Comparison of ENCODE assay signal across 8 cellular contexts in genomic region chr21:34885636-34886553, GRCh38.
DNase-seq lines count a peak whose midpoint lies in the region; ATAC-seq and TF ChIP-seq lines count a peak whose summit lies in the region.

No MANE protein-coding gene starts in this region.

- H2AK5ac ChIP-seq in IMR-90 (ENCODE audit: low read depth, low read length) = peak overlapping the region; percentile 72

- POLR2A ChIA-PET in IMR-90 (lab: Charles Lee; ENCODE audit: unreplicated experiment) = interaction anchor here (0.6 to 3.0 kb wide), 4 partner anchors 140 to 730 kb away, joined by 3 to 12 read pairs (median 4); no protein-coding TSS in a partner anchor

- no peak for DNase-seq in IMR-90
- peak; percentile 45 for DNase-seq in adipocyte (ENCODE audit: low read depth)
- peak; percentile 63 for DNase-seq in left kidney (ENCODE audit: low read depth, low spot score)
- no peak for DNase-seq in NCI-H2171 treated with DMSO at 0.1 percent for 48 hours (lab: John Stamatoyannopoulos, UW)
- DNase-seq in HPDE6-E6E7 (ENCODE audit: extremely low spot score) = no peak

- H3K9ac ChIP-seq in BLaER1 = peak overlapping the region; percentile 90
- H3K9ac ChIP-seq in IMR-90 (ENCODE audit: low read depth, low read length) = peak overlapping the region; percentile 100
- peak overlapping the region; percentile 100 for H3K9ac ChIP-seq in adipocyte (ENCODE audit: low read length)

- WGBS in IMR-90 (ENCODE audit: extremely low coverage in 2 of 2, insufficient read length in 1 of 2), 2 experiments = no CpG with 5 or more reads among the region's 29 CpGs
- 14% methylated on average over 29 of the region's 29 CpGs for WGBS in thymus

- H3K4me2 ChIP-seq in BLaER1 (peak overlapping the region; percentile 90), IMR-90 (ENCODE audit: low read depth, low read length) (peak overlapping the region; percentile 93)

- H3K9me3 ChIP-seq in BLaER1 (no peaks in the 10 kb centered on the region), IMR-90 (ENCODE audit: control insufficient read depth, insufficient read depth, low read length) (no peaks in the 10 kb centered on the region), adipocyte (ENCODE audit: control insufficient read depth, low read length) (no peaks in the 10 kb centered on the region), thymus (ENCODE audit: control insufficient read depth) (no peaks in the 10 kb centered on the region)

- peak overlapping the region; percentile 85 for H3K14ac ChIP-seq in IMR-90 (replicated peaks; ENCODE audit: low read depth, low read length)

- intact Hi-C loops in IMR-90 (cut with micrococcal nuclease) = loop anchor here (5.0 kb wide), 4 partner anchors 84 to 1141 kb away; no protein-coding TSS in a partner anchor

- BruUV-seq in IMR-90 (replicated peaks; lab: Mats Ljungman, UMichigan) = TSS peak; percentile 4

- peaks cover 100% of the 10 kb centered on the region for H4K20me1 ChIP-seq in BLaER1
- H4K20me1 ChIP-seq in IMR-90 (ENCODE audit: insufficient read depth, low read length) = peaks cover 36% of the 10 kb centered on the region

- H3K4me1 ChIP-seq in BLaER1 = peaks cover 39% of the 10 kb centered on the region
- H3K4me1 ChIP-seq in IMR-90 (ENCODE audit: control insufficient read depth, insufficient read depth, low read length) = no peaks in the 10 kb centered on the region; the same call in 1 of the 2 replicates
- peaks cover 24% of the 10 kb centered on the region for H3K4me1 ChIP-seq in adipocyte (ENCODE audit: control insufficient read depth, insufficient read depth, low read length)
- H3K4me1 ChIP-seq in thymus (ENCODE audit: control insufficient read depth, insufficient read depth, low read length) = peaks cover 19% of the 10 kb centered on the region

- peak overlapping the region; percentile 95 for H3K18ac ChIP-seq in IMR-90 (ENCODE audit: low read depth, low read length)

- peak overlapping the region; percentile 74 for H4K8ac ChIP-seq in IMR-90 (ENCODE audit: low read depth in 2 of 2, low read length in 2 of 2)

- no peak for TF ChIP-seq RAD21 in IMR-90 (IDR thresholded peaks at IDR 0.05; ENCODE audit: low read length)

- H2BK5ac ChIP-seq in IMR-90 (ENCODE audit: low read depth, low read length, poor library complexity, severe bottlenecking) = peak overlapping the region; percentile 97

- H2BK20ac ChIP-seq in IMR-90 (ENCODE audit: low read depth, low read length) = peak overlapping the region; percentile 70

- H3K23ac ChIP-seq in IMR-90 (ENCODE audit: low read depth, low read length) = peak overlapping the region; percentile 98

- peak overlapping the region; percentile 43; the same call in 2 of the 3 replicates for H2BK15ac ChIP-seq in IMR-90 (ENCODE audit: low read depth, low read length)

- CTCF ChIA-PET in IMR-90 (lab: Yijun Ruan, JAX) = interaction anchor here (1.0 to 2.0 kb wide), 2 partner anchors 74 to 140 kb away, joined by 4 to 9 read pairs; no protein-coding TSS in a partner anchor

- H3K27me3 ChIP-seq in BLaER1 (no peaks in the 10 kb centered on the region), IMR-90 (ENCODE audit: control insufficient read depth, insufficient read depth, low read length) (no peaks in the 10 kb centered on the region), adipocyte (replicated peaks; ENCODE audit: control insufficient read depth, insufficient read depth, low read length) (no peaks in the 10 kb centered on the region), thymus (ENCODE audit: control insufficient read depth, insufficient read depth) (no peaks in the 10 kb centered on the region)

- H4K5ac ChIP-seq in IMR-90 (ENCODE audit: low read depth, low read length) = peak overlapping the region; percentile 83

- peak overlapping the region; percentile 89 for H3K4me3 ChIP-seq in BLaER1
- peak overlapping the region; percentile 99 for H3K4me3 ChIP-seq in IMR-90 (ENCODE audit: insufficient read depth, low read depth, low read length)
- H3K4me3 ChIP-seq in adipocyte (ENCODE audit: low read length) = peak overlapping the region; percentile 97
- peak overlapping the region; percentile 81 for H3K4me3 ChIP-seq in thymus (ENCODE audit: low read length)

- ATAC-seq in IMR-90 (ENCODE audit: low read depth) (no peak), GM19023 (IDR thresholded peaks at IDR 0.05; ENCODE audit: unreplicated experiment) (no peak)

- H3K27ac ChIP-seq in BLaER1 = peak overlapping the region; percentile 75
- H3K27ac ChIP-seq in IMR-90 (ENCODE audit: insufficient read depth, low read length) = peak overlapping the region; percentile 100
- peak overlapping the region; percentile 46 for H3K27ac ChIP-seq in thymus (ENCODE audit: low read depth)

- peak overlapping the region; percentile 99 for H3K56ac ChIP-seq in IMR-90 (ENCODE audit: extremely low read depth, insufficient read depth, low read length)

- H3K9me1 ChIP-seq in IMR-90 (ENCODE audit: insufficient read depth, low read length) = no peaks in the 10 kb centered on the region

- H2AFZ ChIP-seq in IMR-90 (replicated peaks; ENCODE audit: low read length, poor library complexity) = peak overlapping the region; percentile 73

- peak; percentile 51; the same call in 1 of the 2 replicates for TF ChIP-seq POLR2A in IMR-90 (IDR thresholded peaks at IDR 0.05; ENCODE audit: low read depth, low read length)

- in situ Hi-C loops in IMR-90 (cut with MboI; ENCODE audit: low sequenced_read_pairs) = loop anchor here (5.0 to 10.0 kb wide), 4 partner anchors 321 to 1049 kb away; no protein-coding TSS in a partner anchor

- peak overlapping the region; percentile 96 for H3K4ac ChIP-seq in IMR-90 (ENCODE audit: low read depth, low read length)

- TF ChIP-seq CTCF in IMR-90 (conservative IDR thresholded peaks at IDR 0.05; ENCODE audit: low read depth, low read length) = no peak

- peak overlapping the region; percentile 89 for H2BK120ac ChIP-seq in IMR-90 (ENCODE audit: low read depth, low read length)

- peaks cover 0 to 11% of the 10 kb centered on the region in 2 experiments; a peak in 2 of 4 replicates for H3K79me1 ChIP-seq in IMR-90 (ENCODE audit: low read depth in 1 of 2, low read length in 2 of 2)

- H2AK9ac ChIP-seq in IMR-90 (replicated peaks; ENCODE audit: low read depth, low read length, poor library complexity) = peak overlapping the region; percentile 89

- H3K36me3 ChIP-seq in BLaER1 (peaks cover 54% of the 10 kb centered on the region; the same call in 1 of the 2 replicates), IMR-90 (ENCODE audit: control insufficient read depth, insufficient read depth, low read length) (peaks cover 4% of the 10 kb centered on the region; the same call in 1 of the 2 replicates), adipocyte (ENCODE audit: control insufficient read depth, insufficient read depth, low read length, severe bottlenecking) (peaks cover 33% of the 10 kb centered on the region), thymus (ENCODE audit: control insufficient read depth, insufficient read depth) (peaks cover 4% of the 10 kb centered on the region)

- peak overlapping the region; percentile 90 for H4K91ac ChIP-seq in IMR-90 (ENCODE audit: insufficient read depth, low read depth, low read length)

- dilution Hi-C loops in IMR-90 (cut with HindIII; ENCODE audit: low sequenced_read_pairs, unreplicated experiment) = no loop called here

TF ChIP-seq in IMR-90, 13 proteins besides CTCF, POLR2A, EP300 and RAD21:
- no peak for TF ChIP-seq MAFK (IDR thresholded peaks at IDR 0.05; ENCODE audit: low read depth, low read length)
- no peak for TF ChIP-seq ELK1 (IDR thresholded peaks at IDR 0.05; ENCODE audit: borderline replicate concordance, low read depth, low read length)
- no peak for TF ChIP-seq FOS (IDR thresholded peaks at IDR 0.05; ENCODE audit: low read depth, low read length)
- no peak for TF ChIP-seq SMC3 (IDR thresholded peaks at IDR 0.05; ENCODE audit: low read depth, low read length)
- no peak for TF ChIP-seq BHLHE40 (IDR thresholded peaks at IDR 0.05; ENCODE audit: low read depth, low read length)
- TF ChIP-seq CEBPB (IDR thresholded peaks at IDR 0.05; ENCODE audit: low read depth, low read length) = no peak
- TF ChIP-seq NFE2L2 (IDR thresholded peaks at IDR 0.05; ENCODE audit: low read depth, low read length) = no peak
- no peak for TF ChIP-seq MAZ (IDR thresholded peaks at IDR 0.05; ENCODE audit: borderline replicate concordance, low read depth, low read length)

Comparison
In these comparisons a context has a peak if more than half of its experiments do, and no peak if none do; other contexts are left out.
1. H3K27ac ChIP-seq: peak in every context shown above with its lines; median percentile 100 in IMR-90; 75 in BLaER1; 46 in thymus.
2. DNase-seq: peak in adipocyte (single experiment) and left kidney (single experiment); none in IMR-90 (single experiment), NCI-H2171 treated with DMSO at 0.1 percent for 48 hours (single experiment) and HPDE6-E6E7 (single experiment).
3. Peak in every context shown above with its lines, with median percentiles within 50 percentile points of each other: H3K4me3 ChIP-seq and H3K9ac ChIP-seq.